Comparison of ENCODE assay signal across 33 cellular contexts in the genomic region with DNA sequence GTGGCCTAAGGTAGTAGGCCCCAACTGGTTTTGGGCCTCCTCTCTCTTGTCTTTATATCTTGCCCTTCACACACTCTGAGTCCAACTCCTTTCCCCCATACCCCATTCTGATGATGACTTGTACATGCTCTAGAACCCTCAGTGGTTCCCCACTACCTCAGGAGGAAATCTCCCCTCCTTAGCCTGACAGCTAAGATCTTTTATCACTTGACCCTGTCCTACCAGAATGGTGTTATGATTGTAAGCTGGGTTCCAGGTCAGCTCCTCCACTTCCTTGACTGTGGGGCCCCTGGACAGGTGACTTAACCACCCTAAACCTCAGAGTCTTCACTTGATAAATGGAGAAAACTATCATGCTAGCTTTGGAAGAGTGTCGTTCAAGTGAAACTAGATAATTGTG. TPM values are rescaled to one million over a fixed set of nuclear protein-coding genes. Genes with fewer than 3 reads are reported as not detected.
"Had no signal": no experiment of that assay in that cellular context is flagged by ENCODE, and none has a peak within 500 bp of the region (broad histone marks: within the 10 kb centered on the region; RNA-seq: fewer than 3 reads in every experiment).

No MANE protein-coding gene starts in this region.

- H3K4me2 ChIP-seq: KMS-11 had no signal

- H3K4me1 ChIP-seq: ascending aorta had no signal

- ATAC-seq: Panc1 had no signal

- DNase-seq: activated B cell treated with CpG ODN at 0.5 μM for 24 hours; activated CD4-positive, alpha-beta memory T cell treated with anti-CD3 and anti-CD28 coated beads, Interleukin-2, amount 10 ng/mL, durations not matched to agents 7 days and 5 days; activated CD4-positive, alpha-beta T cell treated with anti-CD3 and anti-CD28 coated beads for 4 hours; activated CD4-positive, alpha-beta T cell treated with anti-CD3 and anti-CD28 coated beads, Interleukin-2, amount 50 U/mL, for 1 hour; activated CD4-positive, CD25-positive, alpha-beta regulatory T cell treated with anti-CD3 and anti-CD28 coated beads, Interleukin-2, amount 50 U/mL, for 72 hours; activated CD8-positive, alpha-beta memory T cell treated with anti-CD3 and anti-CD28 coated beads for 24 hours; activated gamma-delta T cell; activated naive CD4-positive, alpha-beta T cell treated with Interleukin-2 at 50 U/mL for 16 hours; activated naive CD8-positive, alpha-beta T cell treated with anti-CD3 and anti-CD28 coated beads, Interleukin-2, amount 10 ng/mL, durations not matched to agents 7 days and 5 days; activated T-cell treated with anti-CD3 and anti-CD28 coated beads, Interleukin-2, amount 50 U/mL, for 24 hours; amygdala; MM.1S; MV-4-11; NCI-H1092; NCI-H1436 treated with DMSO at 0.1 percent for 48 hours; NCI-H1694 treated with DMSO at 0.1 percent for 48 hours; NCI-H2029; NCI-H345; NCI-H524 treated with DMSO at 0.1 percent for 48 hours; SHP77 treated with DMSO at 0.1 percent for 48 hours; SW 1271; T-helper 1 cell; T-helper 2 cell; T-helper 9 cell had no signal

- H3K4me3 ChIP-seq: ascending aorta, SJSA1 had no signal

- H3K9ac ChIP-seq: KMS-11 had no signal

- H3K36me3 ChIP-seq: ascending aorta, SJSA1 had no signal

- H3K27me3 ChIP-seq: SJSA1 had no signal

- H3K27ac ChIP-seq: ascending aorta, KMS-11, SJSA1, VCaP had no signal

- H3K9me3 ChIP-seq: ascending aorta, SJSA1 had no signal

RNA-seq across cellular contexts. Expression of gene MYL2, which starts 9.4 kb away (rescaled TPM):
- total RNA-seq: activated B cell treated with CpG ODN at 0.5 μM for 24 hours; activated CD4-positive, alpha-beta memory T cell treated with anti-CD3 and anti-CD28 coated beads, Interleukin-2, amount 10 ng/mL, durations not matched to agents 7 days and 5 days; activated naive CD8-positive, alpha-beta T cell treated with anti-CD3 and anti-CD28 coated beads, Interleukin-2, amount 10 ng/mL, durations not matched to agents 7 days and 5 days; activated T-helper 2 cell treated with anti-CD3 and anti-CD28 coated beads, Interferon-gamma antibody, Interleukin-2, Interleukin-4, amounts not matched to agents 10 μg/mL and 5 μg/mL and 100 μg/mL, durations not matched to agents 14 hours and 24 hours and 36 hours; ascending aorta; LHCN-M2; NCI-H460; RPMI7951; SJSA1 had no signal
